Comparison of ENCODE assay signal across 18 cellular contexts in the genomic region with DNA sequence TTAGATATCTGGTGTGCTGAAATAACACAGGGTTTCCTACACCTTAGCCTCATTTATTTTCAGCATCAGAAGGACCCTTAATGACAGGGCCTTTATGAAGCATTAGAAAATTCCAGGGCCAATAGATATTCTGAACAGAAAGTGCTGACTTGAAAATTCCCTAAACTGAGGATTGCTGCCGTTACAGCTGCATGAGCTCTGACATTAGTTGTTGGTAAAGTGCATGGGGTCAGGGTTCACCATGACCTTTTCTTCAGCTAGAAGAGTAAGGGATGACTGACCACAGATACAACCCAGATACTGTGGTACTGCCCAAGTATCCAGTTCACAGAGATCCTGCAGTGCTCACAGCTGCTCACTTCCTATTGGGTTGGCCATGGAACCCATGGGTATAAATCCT.
"Had no signal": no experiment of that assay in that cellular context is flagged by ENCODE, and none has a peak within 500 bp of the region (broad histone marks: within the 10 kb centered on the region; RNA-seq: fewer than 3 reads in every experiment).

No MANE protein-coding gene starts in this region.

- H3K36me3 Mint-ChIP-seq: immature natural killer cell had no signal

- H3K9me3 Mint-ChIP-seq: immature natural killer cell had no signal

- H2AFZ ChIP-seq: hepatocyte had no signal

- H3K27ac ChIP-seq: colonic mucosa, dorsolateral prefrontal cortex, esophagus muscularis mucosa, foreskin keratinocyte, gastroesophageal sphincter, heart left ventricle, hepatocyte, left ventricle myocardium inferior, lower lobe of right lung had no signal

- H3K36me3 ChIP-seq: colonic mucosa, esophagus muscularis mucosa, gastroesophageal sphincter, heart left ventricle, left ventricle myocardium inferior, lower lobe of right lung had no signal

- ATAC-seq: foreskin keratinocyte, gastroesophageal sphincter, heart left ventricle, left cardiac atrium, lower lobe of right lung had no signal

- H3K9me3 ChIP-seq: colonic mucosa, esophagus muscularis mucosa, gastroesophageal sphincter, heart left ventricle, left ventricle myocardium inferior, lower lobe of right lung had no signal

- H3K27me3 ChIP-seq: colonic mucosa, dorsolateral prefrontal cortex, esophagus muscularis mucosa, foreskin keratinocyte, gastroesophageal sphincter, heart left ventricle, hepatocyte had no signal

- H3K4me3 ChIP-seq: colonic mucosa, dorsolateral prefrontal cortex, esophagus muscularis mucosa, gastroesophageal sphincter, heart left ventricle, hepatocyte, left ventricle myocardium inferior, lower lobe of right lung had no signal

- DNase-seq: colonic mucosa; cortex of kidney; dermis blood vessel endothelial cell; dorsolateral prefrontal cortex; effector CD4-positive, alpha-beta T cell; effector memory CD4-positive, alpha-beta T cell; foreskin keratinocyte; heart left ventricle; hypothalamus; immature natural killer cell; left cardiac atrium; left ventricle myocardium inferior; lower lobe of right lung; mesenchymal stem cell; midbrain had no signal

- H3K4me1 Mint-ChIP-seq: immature natural killer cell had no signal

- H3K27ac Mint-ChIP-seq: immature natural killer cell had no signal

- H3K4me3 Mint-ChIP-seq: immature natural killer cell had no signal

- H3K4me1 ChIP-seq: colonic mucosa, esophagus muscularis mucosa, foreskin keratinocyte, gastroesophageal sphincter, heart left ventricle, left ventricle myocardium inferior, lower lobe of right lung had no signal

- H3K79me2 ChIP-seq: hepatocyte had no signal

- H3K4me2 ChIP-seq: hepatocyte had no signal
